20 cellular contexts compared by ENCODE assay signal in genomic region chr21:33241846-33242245, GRCh38. TPM values are rescaled to one million over a fixed set of nuclear protein-coding genes. Genes with fewer than 3 reads are reported as not detected.
DNase-seq lines count a peak whose midpoint lies in the region; ATAC-seq and TF ChIP-seq lines count a peak whose summit lies in the region.
"Had no signal": no experiment of that assay in that cellular context is flagged by ENCODE, and none has a peak within 500 bp of the region (broad histone marks: within the 10 kb centered on the region; RNA-seq: fewer than 3 reads in every experiment).

No MANE protein-coding gene starts in this region.

- H3K36me3 ChIP-seq in BLaER1 treated with 17β-estradiol and CSF1 and Interleukin-3, amounts not matched to agents 10 nM and 100 nM: peaks cover 46 to 95% (median 86%) of the 10 kb centered on the region in 11 experiments
- H3K36me3 ChIP-seq in psoas muscle (ENCODE audit: insufficient read depth in 1 of 2, low read depth in 1 of 2): peaks cover 0 to 26% of the 10 kb centered on the region in 2 donors

- H3K4me1 ChIP-seq in BLaER1 treated with 17β-estradiol and CSF1 and Interleukin-3, amounts not matched to agents 10 nM and 100 nM: peaks cover 59 to 100% (median 95%) of the 10 kb centered on the region in 10 experiments
- H3K4me1 ChIP-seq in psoas muscle: no peaks in the 10 kb centered on the region

- H3K9ac ChIP-seq in BLaER1 treated with 17β-estradiol and CSF1 and Interleukin-3, amounts not matched to agents 10 nM and 100 nM: peak overlapping the region in 2 of 11 experiments; percentile 8 to 34; a peak in 2 of 22 replicates
- H3K9ac ChIP-seq: BLaER1 had no signal

- H3K9me3 Mint-ChIP-seq in activated naive CD8-positive, alpha-beta T cell treated with anti-CD3 and anti-CD28 coated beads for 36 hours: peaks cover 7% of the 10 kb centered on the region
- peaks cover 36% of the 10 kb centered on the region for H3K9me3 Mint-ChIP-seq in WTC11
- H3K9me3 Mint-ChIP-seq: stimulated activated naive B cell treated with anti-CD40 and anti-IgM and Interleukin-4, amounts not matched to agents 10 μg/mL and 1 μg/mL and 100 μg/mL, for 72 hours had no signal

- DNase-seq in DMS53 (lab: John Stamatoyannopoulos, UW) (peak; percentile 1), DMS53 treated with DMSO at 0.1 percent for 48 hours (lab: John Stamatoyannopoulos, UW; ENCODE audit: unreplicated experiment) (no peak), NCI-H510A (lab: John Stamatoyannopoulos, UW) (peak; percentile 8), psoas muscle (no peak), WTC11 (ENCODE audit: low spot score) (no peak)
- DNase-seq in activated naive CD8-positive, alpha-beta T cell treated with anti-CD3 and anti-CD28 coated beads for 36 hours: no peak
- DNase-seq: activated CD8-positive, alpha-beta memory T cell treated with anti-CD3 and anti-CD28 coated beads, Interleukin-2, amount 50 U/mL, for 4 hours; adrenal gland; caudate nucleus; H9; kidney; NCI-H1092 treated with DMSO at 0.1 percent for 48 hours; stimulated activated naive B cell treated with anti-CD40 and anti-IgM and Interleukin-4, amounts not matched to agents 10 μg/mL and 1 μg/mL and 100 μg/mL, for 72 hours; trophoblast cell; WERI-Rb-1 had no signal

- H3K36me3 Mint-ChIP-seq in activated naive CD8-positive, alpha-beta T cell treated with anti-CD3 and anti-CD28 coated beads for 36 hours: peaks cover 69% of the 10 kb centered on the region
- H3K36me3 Mint-ChIP-seq in WTC11: peaks cover 63% of the 10 kb centered on the region

- H3K4me2 ChIP-seq in BLaER1 treated with 17β-estradiol and CSF1 and Interleukin-3, amounts not matched to agents 10 nM and 100 nM: peak overlapping the region in 6 of 11 experiments; percentile 16 to 100 (median 64); a peak in 11 of 22 replicates
- H3K4me2 ChIP-seq: BLaER1, hepatocyte had no signal

- H3K27ac Mint-ChIP-seq in activated naive CD8-positive, alpha-beta T cell treated with anti-CD3 and anti-CD28 coated beads for 36 hours: peak overlapping the region; percentile 82
- no peak overlapping the region for H3K27ac Mint-ChIP-seq in WTC11
- H3K27ac Mint-ChIP-seq: H9; stimulated activated naive B cell treated with anti-CD40 and anti-IgM and Interleukin-4, amounts not matched to agents 10 μg/mL and 1 μg/mL and 100 μg/mL, for 72 hours had no signal

- TF ChIP-seq CTCF in psoas muscle (IDR thresholded peaks at IDR 0.05): no peak
- TF ChIP-seq CTCF in WTC11 (IDR thresholded peaks at IDR 0.05): no peak

- H3K27ac ChIP-seq in BLaER1 treated with 17β-estradiol and CSF1 and Interleukin-3, amounts not matched to agents 10 nM and 100 nM: peak overlapping the region in 10 of 11 experiments; percentile 14 to 56 (median 26); a peak in 14 of 22 replicates
- H3K27ac ChIP-seq in psoas muscle: no peak overlapping the region
- H3K27ac ChIP-seq: 22Rv1, adrenal gland, BLaER1, hepatocyte, WERI-Rb-1 had no signal

- no peaks in the 10 kb centered on the region for H3K27me3 Mint-ChIP-seq in activated naive CD8-positive, alpha-beta T cell treated with anti-CD3 and anti-CD28 coated beads for 36 hours
- peaks cover 4% of the 10 kb centered on the region; the same call in 1 of the 2 replicates for H3K27me3 Mint-ChIP-seq in WTC11 (ENCODE audit: low read depth)
- H3K27me3 Mint-ChIP-seq: stimulated activated naive B cell treated with anti-CD40 and anti-IgM and Interleukin-4, amounts not matched to agents 10 μg/mL and 1 μg/mL and 100 μg/mL, for 72 hours had no signal

- intact Hi-C loops in psoas muscle (cut with DNase I): no loop called here

- 94 to 96% (median 95%) methylated on average over 2 of the region's 2 CpGs for WGBS in psoas muscle, 3 donors

- no peak for ATAC-seq in HG03457 (IDR thresholded peaks at IDR 0.05; ENCODE audit: unreplicated experiment)
- ATAC-seq in psoas muscle: no peak
- no peak for ATAC-seq in WTC11
- ATAC-seq: stimulated activated naive B cell treated with anti-CD40 and anti-IgM and Interleukin-4, amounts not matched to agents 10 μg/mL and 1 μg/mL and 100 μg/mL, for 72 hours had no signal

- H3K4me3 Mint-ChIP-seq in activated naive CD8-positive, alpha-beta T cell treated with anti-CD3 and anti-CD28 coated beads for 36 hours: no peak overlapping the region
- no peak overlapping the region for H3K4me3 Mint-ChIP-seq in WTC11
- H3K4me3 Mint-ChIP-seq: H9; stimulated activated naive B cell treated with anti-CD40 and anti-IgM and Interleukin-4, amounts not matched to agents 10 μg/mL and 1 μg/mL and 100 μg/mL, for 72 hours had no signal

- H3K4me3 ChIP-seq in BLaER1 treated with 17β-estradiol and CSF1 and Interleukin-3, amounts not matched to agents 10 nM and 100 nM: no peak overlapping the region
- no peak overlapping the region for H3K4me3 ChIP-seq in psoas muscle
- H3K4me3 ChIP-seq: adrenal gland, BLaER1, hepatocyte had no signal

- peaks cover 0 to 59% (median 14%) of the 10 kb centered on the region in 11 experiments; a peak in 11 of 22 replicates for H4K20me1 ChIP-seq in BLaER1 treated with 17β-estradiol and CSF1 and Interleukin-3, amounts not matched to agents 10 nM and 100 nM
- H4K20me1 ChIP-seq: BLaER1 had no signal

- no peaks in the 10 kb centered on the region for H3K27me3 ChIP-seq in BLaER1 treated with 17β-estradiol and CSF1 and Interleukin-3, amounts not matched to agents 10 nM and 100 nM
- H3K27me3 ChIP-seq in psoas muscle (ENCODE audit: insufficient read depth in 3 of 3, low read length in 2 of 3): no peaks in the 10 kb centered on the region
- H3K27me3 ChIP-seq: adrenal gland, BLaER1, hepatocyte had no signal

- H3K9me3 ChIP-seq in BLaER1 treated with 17β-estradiol and CSF1 and Interleukin-3, amounts not matched to agents 10 nM and 100 nM (replicated peaks in 1 of 11): peaks cover 0 to 17% (median 10%) of the 10 kb centered on the region in 11 experiments; a peak in 10 of 22 replicates
- H3K9me3 ChIP-seq in psoas muscle: no peaks in the 10 kb centered on the region
- H3K9me3 ChIP-seq: adrenal gland, BLaER1 had no signal

- H3K4me1 Mint-ChIP-seq in activated naive CD8-positive, alpha-beta T cell treated with anti-CD3 and anti-CD28 coated beads for 36 hours: peaks cover 88% of the 10 kb centered on the region
- H3K4me1 Mint-ChIP-seq in WTC11: no peaks in the 10 kb centered on the region

- CTCF ChIA-PET in WTC11 (lab: Charles Lee): no interaction called here

- POLR2A ChIA-PET in WTC11 (lab: Charles Lee): no interaction called here

TF ChIP-seq in WTC11, 78 proteins besides CTCF, POLR2A, EP300 and RAD21 (continues in another document):
- TF ChIP-seq OVOL2 (CRISPR knock-in tag; IDR thresholded peaks at IDR 0.05; ENCODE audit: borderline replicate concordance) (no peak), CREB1 (CRISPR knock-in tag; IDR thresholded peaks at IDR 0.05) (no peak), SP1 (CRISPR knock-in tag; conservative IDR thresholded peaks at IDR 0.05) (no peak), ZNF416 (CRISPR knock-in tag; IDR thresholded peaks at IDR 0.05) (no peak), GABPB1 (CRISPR knock-in tag; IDR thresholded peaks at IDR 0.05) (no peak), ZNF512 (CRISPR knock-in tag; IDR thresholded peaks at IDR 0.05; ENCODE audit: borderline replicate concordance) (no peak), RELA (CRISPR knock-in tag; IDR thresholded peaks at IDR 0.05; ENCODE audit: borderline replicate concordance) (no peak), ZNF138 (CRISPR knock-in tag; conservative IDR thresholded peaks at IDR 0.05) (no peak), NR3C1 (CRISPR knock-in tag; conservative IDR thresholded peaks at IDR 0.05; ENCODE audit: low read depth) (no peak), KAT7 (CRISPR knock-in tag; IDR thresholded peaks at IDR 0.05; ENCODE audit: borderline replicate concordance) (no peak), RORB (CRISPR knock-in tag; IDR thresholded peaks at IDR 0.05) (no peak), IRF2 (CRISPR knock-in tag; IDR thresholded peaks at IDR 0.05; ENCODE audit: borderline replicate concordance, low read depth) (no peak), ZNF232 (CRISPR knock-in tag; IDR thresholded peaks at IDR 0.05) (no peak), FOXJ3 (CRISPR knock-in tag; IDR thresholded peaks at IDR 0.05; ENCODE audit: borderline replicate concordance) (no peak), JAZF1 (CRISPR knock-in tag; IDR thresholded peaks at IDR 0.05) (no peak), ATF6 (CRISPR knock-in tag; IDR thresholded peaks at IDR 0.05) (no peak)

RNA-seq across cellular contexts. Expression of gene IFNAR2, which starts 12.1 kb away (rescaled TPM):
- 10 to 100 TPM; 36.9 to 43.7 TPM for total RNA-seq in activated naive CD8-positive, alpha-beta T cell treated with anti-CD3 and anti-CD28 coated beads for 36 hours
- 10 to 100 TPM in 1 of 4 donors, 1 to 10 TPM in 3; 3.3 to 10.0 (median 6.2) TPM for total RNA-seq in psoas muscle
- 1 to 10 TPM; 3.5 to 4.2 (median 3.8) TPM for polyA plus RNA-seq in psoas muscle
- total RNA-seq in WTC11 (2021): 13.3 to 19.1 TPM (median 16.4 TPM) in 3 replicates

RNA-seq across cellular contexts. Expression of gene IL10RB, which starts 24.3 kb away (rescaled TPM):
- total RNA-seq in activated naive CD8-positive, alpha-beta T cell treated with anti-CD3 and anti-CD28 coated beads for 36 hours: 10 to 100 TPM; 25.3 to 25.9 TPM
- total RNA-seq in psoas muscle (1 to 10 TPM; 4.4 to 8.1 (median 6.6) TPM), WTC11 (2021) (3.7 to 5.1 TPM (median 4.1 TPM) in 3 replicates)
- polyA plus RNA-seq in psoas muscle: 1 to 10 TPM; 5.6 to 9.3 (median 8.5) TPM

Comparison
In these comparisons a context has a peak if more than half of its experiments do, and no peak if none do; other contexts are left out.
1. DNase-seq: peak in DMS53 (single experiment) and NCI-H510A (single experiment); none in DMS53 treated with DMSO at 0.1 percent for 48 hours (single experiment), activated naive CD8-positive, alpha-beta T cell treated with anti-CD3 and anti-CD28 coated beads for 36 hours (single experiment), psoas muscle (0 of 2) and WTC11 (single experiment).